Comparison of ENCODE assay signal across 10 cellular contexts in genomic region chr18:52341617-52342381, GRCh38. TPM values are rescaled to one million over a fixed set of nuclear protein-coding genes. Genes with fewer than 3 reads are reported as not detected.
A peak's percentile ranks its signal among the peaks of the same experiment; 100 is the strongest.
DNase-seq lines count a peak whose midpoint lies in the region; ATAC-seq and TF ChIP-seq lines count a peak whose summit lies in the region.
"Had no signal": no experiment of that assay in that cellular context is flagged by ENCODE, and none has a peak within 500 bp of the region (broad histone marks: within the 10 kb centered on the region; RNA-seq: fewer than 3 reads in every experiment).

No MANE protein-coding gene starts in this region.

- no peak overlapping the region for H3K27ac Mint-ChIP-seq in osteocyte (ENCODE audit: unreplicated experiment)

- peaks cover 48% of the 10 kb centered on the region for H3K27me3 Mint-ChIP-seq in osteocyte (ENCODE audit: unreplicated experiment)

- no peak for TF ChIP-seq CTCF in osteocyte (IDR thresholded peaks at IDR 0.05)

- DNase-seq in DMS53 treated with DMSO at 0.1 percent for 48 hours (lab: John Stamatoyannopoulos, UW; ENCODE audit: unreplicated experiment) (peak; percentile 56), NCI-H82 (lab: John Stamatoyannopoulos, UW) (peak; percentile 69), globus pallidus (ENCODE audit: low spot score) (peak; percentile 48), osteocyte (ENCODE audit: extremely low spot score, unreplicated experiment) (no peak), SHP77 treated with DMSO at 0.1 percent for 48 hours (lab: John Stamatoyannopoulos, UW) (no peak), COLO829 (ENCODE audit: low spot score) (no peak)
- no peak for DNase-seq in activated effector memory CD4-positive, alpha-beta T cell treated with Interleukin-2 at 50 U/mL for 16 hours
- DNase-seq: COR-L47 had no signal

- no peaks in the 10 kb centered on the region for H3K9me3 Mint-ChIP-seq in osteocyte (ENCODE audit: unreplicated experiment)

- no peak for ATAC-seq in HG02973 (IDR thresholded peaks at IDR 0.05; ENCODE audit: unreplicated experiment)

- H3K4me1 Mint-ChIP-seq in osteocyte (ENCODE audit: unreplicated experiment) = peaks cover 23% of the 10 kb centered on the region

- peak overlapping the region; percentile 46 for H3K4me3 Mint-ChIP-seq in osteocyte (ENCODE audit: unreplicated experiment)

- peaks cover 2% of the 10 kb centered on the region for H3K36me3 Mint-ChIP-seq in osteocyte (ENCODE audit: unreplicated experiment)

RNA-seq across cellular contexts. Expression of gene DCC, which starts 1.8 kb away (rescaled TPM):
- 0.24 and 0.39 TPM in 2 replicates for total RNA-seq in osteocyte
- total RNA-seq: dermis microvascular lymphatic vessel endothelial cell had no signal

Comparison
In these comparisons a context has a peak if more than half of its experiments do, and no peak if none do; other contexts are left out.
1. DNase-seq: peak in DMS53 treated with DMSO at 0.1 percent for 48 hours (single experiment), NCI-H82 (single experiment) and globus pallidus (single experiment); none in osteocyte (single experiment), SHP77 treated with DMSO at 0.1 percent for 48 hours (single experiment), COLO829 (single experiment) and activated effector memory CD4-positive, alpha-beta T cell treated with Interleukin-2 at 50 U/mL for 16 hours (single experiment).